16 cellular contexts compared by ENCODE assay signal in the genomic region with DNA sequence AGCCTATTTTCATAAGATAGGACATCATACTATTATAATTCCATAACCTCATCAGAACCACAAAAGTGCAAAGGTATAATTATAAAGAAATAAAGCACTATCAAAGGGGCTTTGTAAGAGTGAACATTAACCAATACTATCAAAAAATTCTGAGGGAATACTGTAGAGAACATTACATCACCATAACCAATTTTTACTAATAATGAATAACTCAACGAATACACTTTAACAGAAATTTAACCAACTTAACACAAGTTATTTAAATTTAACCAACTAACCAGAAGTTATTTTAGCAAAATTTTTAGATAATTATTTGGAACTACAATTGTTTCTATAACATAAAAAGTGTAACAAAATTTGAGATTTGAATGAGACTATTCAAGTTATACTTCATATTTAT.
"Had no signal": no experiment of that assay in that cellular context is flagged by ENCODE, and none has a peak within 500 bp of the region (broad histone marks: within the 10 kb centered on the region; RNA-seq: fewer than 3 reads in every experiment).

No MANE protein-coding gene starts in this region.

- H3K4me1 ChIP-seq: sigmoid colon had no signal

- H3K9me3 ChIP-seq: esophagus squamous epithelium, sigmoid colon had no signal

- H3K4me3 ChIP-seq: dorsolateral prefrontal cortex, esophagus squamous epithelium, sigmoid colon, skin epidermis had no signal

- H3K27ac ChIP-seq: dorsolateral prefrontal cortex, epithelial cell of prostate, esophagus squamous epithelium, sigmoid colon, skin epidermis had no signal

- DNase-seq: cortex of kidney; dorsolateral prefrontal cortex; effector CD8-positive, alpha-beta T cell; esophagus squamous epithelium; hippocampal formation; kidney glomerular epithelial cell; mesendoderm; naive B cell; nephron progenitor cell; posterior cingulate gyrus; sigmoid colon; stimulated activated CD4-positive, alpha-beta T cell treated with anti-CD3 and anti-CD28 coated beads, Interleukin-12 subunit alpha, Interleukin-12 subunit beta, amount 100 ng/mL, for 4 hours; stimulated activated CD4-positive, alpha-beta T cell treated with anti-CD3 and anti-CD28 coated beads, Interleukin-2, amount 100 ng/mL, for 48 hours; stimulated activated naive CD4-positive, alpha-beta T cell treated with Interleukin-2 at 50 U/mL for 16 hours had no signal

- H3K36me3 ChIP-seq: esophagus squamous epithelium, sigmoid colon had no signal

- H3K27me3 ChIP-seq: dorsolateral prefrontal cortex, esophagus squamous epithelium, sigmoid colon had no signal
